Comparison of ENCODE assay signal across 9 cellular contexts in the genomic region with DNA sequence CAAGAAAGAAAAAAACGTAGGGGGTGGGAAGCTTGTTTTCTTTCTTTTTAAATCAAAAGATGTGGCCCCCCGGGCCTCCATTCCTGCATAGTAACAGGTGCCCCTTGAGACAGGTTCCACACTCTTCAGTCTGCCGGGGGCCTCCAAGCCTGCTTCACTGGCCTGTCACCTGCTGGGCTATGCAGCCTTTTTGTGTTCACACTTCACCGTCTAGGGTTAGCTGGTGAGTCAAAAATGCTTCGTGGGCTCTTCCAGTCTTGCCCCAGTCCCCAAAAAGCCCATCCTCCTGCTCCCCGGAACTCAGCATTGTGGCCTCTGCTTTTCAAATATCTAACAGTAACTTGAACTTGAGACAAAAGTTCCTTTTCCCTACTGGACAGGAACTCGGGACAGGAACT.
DNase-seq lines count a peak whose midpoint lies in the region; ATAC-seq and TF ChIP-seq lines count a peak whose summit lies in the region.
"Had no signal": no experiment of that assay in that cellular context is flagged by ENCODE, and none has a peak within 500 bp of the region (broad histone marks: within the 10 kb centered on the region; RNA-seq: fewer than 3 reads in every experiment).

No MANE protein-coding gene starts in this region.

- H3K9me3 Mint-ChIP-seq in memory B cell: no peaks in the 10 kb centered on the region

- H3K27me3 ChIP-seq in thoracic aorta (replicated peaks; ENCODE audit: insufficient read depth): no peaks in the 10 kb centered on the region

- DNase-seq in activated CD4-positive, CD25-positive, alpha-beta regulatory T cell treated with anti-CD3 and anti-CD28 coated beads, Interleukin-2, amount 50 U/mL, for 72 hours: peak; percentile 38
- DNase-seq in memory B cell (ENCODE audit: low spot score in 2 of 2): no peak
- DNase-seq in thoracic aorta (ENCODE audit: low spot score): no peak
- DNase-seq: islet precursor cell had no signal

- peaks cover 12% of the 10 kb centered on the region for H3K36me3 Mint-ChIP-seq in memory B cell

- peaks cover 52% of the 10 kb centered on the region for H3K4me1 Mint-ChIP-seq in memory B cell

- peak overlapping the region; percentile 39 for H3K4me3 Mint-ChIP-seq in memory B cell

- 52 to 80% (median 55%) methylated on average over 7 of the region's 7 CpGs for WGBS in adipose tissue, 3 donors

- no peaks in the 10 kb centered on the region for H3K27me3 Mint-ChIP-seq in memory B cell

- no peak overlapping the region for H3K4me3 ChIP-seq in thoracic aorta

- no peaks in the 10 kb centered on the region for H3K9me3 ChIP-seq in thoracic aorta

- ATAC-seq in activated CD4-positive, CD25-positive, alpha-beta regulatory T cell treated with anti-CD3 and anti-CD28 coated beads, Interleukin-2, amount 50 U/mL, for 24 hours: no peak
- ATAC-seq in memory B cell (ENCODE audit: low read depth): no peak
- no peak for ATAC-seq in thoracic aorta (ENCODE audit: insufficient number of reproducible peaks, low FRiP score, low read depth)
- no peak for ATAC-seq in GM18517 (IDR thresholded peaks at IDR 0.05; ENCODE audit: unreplicated experiment)
- ATAC-seq in HG03045 (IDR thresholded peaks at IDR 0.05; ENCODE audit: unreplicated experiment): no peak
- ATAC-seq in HG03469 (IDR thresholded peaks at IDR 0.05; ENCODE audit: unreplicated experiment): no peak

- H3K4me1 ChIP-seq in thoracic aorta (ENCODE audit: control insufficient read depth in 1 of 2, low read depth in 2 of 2): peaks cover 26 to 37% of the 10 kb centered on the region in 2 donors

- peak overlapping the region; percentile 39 for H3K27ac ChIP-seq in adipose tissue (ENCODE audit: low read depth, low read length)
- peak overlapping the region; percentile 80 to 83 for H3K27ac ChIP-seq in thoracic aorta

- TF ChIP-seq CTCF in thoracic aorta (IDR thresholded peaks at IDR 0.05): no peak

- peaks cover 31% of the 10 kb centered on the region for H3K36me3 ChIP-seq in thoracic aorta

- H3K27ac Mint-ChIP-seq in memory B cell: peak overlapping the region; percentile 99
